Comparison of ENCODE assay signal across 13 cellular contexts in genomic region chr5:177520906-177521513, GRCh38. TPM values are rescaled to one million over a fixed set of nuclear protein-coding genes. Genes with fewer than 3 reads are reported as not detected.
DNase-seq lines count a peak whose midpoint lies in the region; ATAC-seq, FAIRE-seq and TF ChIP-seq lines count a peak whose summit lies in the region.
"Had no signal": no experiment of that assay in that cellular context is flagged by ENCODE, and none has a peak within 500 bp of the region (broad histone marks: within the 10 kb centered on the region; RNA-seq: fewer than 3 reads in every experiment).

No MANE protein-coding gene starts in this region.

- peaks cover 16% of the 10 kb centered on the region for H3K36me3 Mint-ChIP-seq in activated CD4-positive, alpha-beta memory T cell treated with anti-CD3 and anti-CD28 coated beads for 36 hours

- CTCF ChIA-PET in activated CD4-positive, alpha-beta memory T cell treated with anti-CD3 and anti-CD28 coated beads for 36 hours (lab: Charles Lee): interaction anchor here (1.0 to 1.5 kb wide), 3 partner anchors 20 to 212 kb away, joined by 4 to 5 read pairs (median 4); no protein-coding TSS in a partner anchor

- peaks cover 4% of the 10 kb centered on the region for H3K36me3 ChIP-seq in kidney epithelial cell (ENCODE audit: control insufficient read depth, insufficient read depth, low read length)

- ATAC-seq in GM18498 (IDR thresholded peaks at IDR 0.05; ENCODE audit: unreplicated experiment) (no peak), HG03432 (IDR thresholded peaks at IDR 0.05; ENCODE audit: unreplicated experiment) (no peak)

- H3K27me3 ChIP-seq in kidney epithelial cell (ENCODE audit: control insufficient read depth, insufficient read depth, low read length): no peaks in the 10 kb centered on the region
- H3K27me3 ChIP-seq: MG63, transverse colon had no signal

- no peak overlapping the region for H3K4me3 Mint-ChIP-seq in activated CD4-positive, alpha-beta memory T cell treated with anti-CD3 and anti-CD28 coated beads for 36 hours

- DNase-seq in AG10803 (ENCODE audit: low read depth) (no peak), kidney epithelial cell (ENCODE audit: low read depth) (no peak), activated gamma-delta T cell treated with Interleukin-2 at 50 U/mL for 16 hours (no peak), GM12891 (ENCODE audit: insufficient read length, low spot score) (no peak)
- DNase-seq in activated CD4-positive, alpha-beta memory T cell treated with anti-CD3 and anti-CD28 coated beads for 36 hours: no peak
- DNase-seq: effector CD8-positive, alpha-beta T cell; MG63; NCI-H524 treated with DMSO at 0.1 percent for 48 hours; SW 1271; transverse colon had no signal

- FAIRE-seq in GM12891 (lab: Jason Lieb, UNC): no peak

- TF ChIP-seq POLR2A in GM12891 (IDR thresholded peaks at IDR 0.05; ENCODE audit: low read depth, low read length): no peak

- peak; percentile 15 for TF ChIP-seq CTCF in AG10803 (conservative IDR thresholded peaks at IDR 0.05; ENCODE audit: low read length)
- peak; percentile 18; the same call in 1 of the 3 replicates for TF ChIP-seq CTCF in GM12872 (IDR thresholded peaks at IDR 0.05; ENCODE audit: insufficient read depth, low read depth, low read length)
- peak; percentile 17 for TF ChIP-seq CTCF in kidney epithelial cell (IDR thresholded peaks at IDR 0.05; ENCODE audit: insufficient read depth, low read length, poor library complexity, severe bottlenecking)

- peak overlapping the region; percentile 57 for H3K27ac Mint-ChIP-seq in activated CD4-positive, alpha-beta memory T cell treated with anti-CD3 and anti-CD28 coated beads for 36 hours

- intact Hi-C loops in activated CD4-positive, alpha-beta memory T cell treated with anti-CD3 and anti-CD28 coated beads for 36 hours (cut with micrococcal nuclease): no loop called here

- peaks cover 32% of the 10 kb centered on the region for H3K4me1 Mint-ChIP-seq in activated CD4-positive, alpha-beta memory T cell treated with anti-CD3 and anti-CD28 coated beads for 36 hours (ENCODE audit: low read depth)

- H3K9me3 Mint-ChIP-seq in activated CD4-positive, alpha-beta memory T cell treated with anti-CD3 and anti-CD28 coated beads for 36 hours: no peaks in the 10 kb centered on the region

- POLR2A ChIA-PET in activated CD4-positive, alpha-beta memory T cell treated with anti-CD3 and anti-CD28 coated beads for 36 hours (lab: Charles Lee): no interaction called here

- H3K4me3 ChIP-seq in AG10803 (ENCODE audit: low read length) (no peak overlapping the region), kidney epithelial cell (ENCODE audit: low read depth, low read length) (no peak overlapping the region)
- H3K4me3 ChIP-seq: MG63, transverse colon had no signal

- no peaks in the 10 kb centered on the region for H3K27me3 Mint-ChIP-seq in activated CD4-positive, alpha-beta memory T cell treated with anti-CD3 and anti-CD28 coated beads for 36 hours

TF ChIP-seq in GM12891, 5 proteins besides CTCF, POLR2A, EP300 and RAD21:
- TF ChIP-seq SPI1 (IDR thresholded peaks at IDR 0.05; ENCODE audit: low read depth, low read length) (no peak), PAX5 (IDR thresholded peaks at IDR 0.05; ENCODE audit: insufficient read depth, low read length, severe bottlenecking) (no peak), POLR2AphosphoS5 (IDR thresholded peaks at IDR 0.05; ENCODE audit: low read depth, low read length) (no peak), TAF1 (IDR thresholded peaks at IDR 0.05; ENCODE audit: low read depth, low read length) (no peak), POU2F2 (IDR thresholded peaks at IDR 0.05; ENCODE audit: low read depth, low read length) (no peak)

RNA-seq across cellular contexts. Expression of gene DDX41, which starts 4.2 kb away (rescaled TPM):
- total RNA-seq in activated CD4-positive, alpha-beta memory T cell treated with anti-CD3 and anti-CD28 coated beads for 36 hours: 100 to 1,000 TPM; 143 to 145 TPM
- 151 and 191 TPM in 2 replicates for total RNA-seq in kidney epithelial cell
- polyA plus RNA-seq in GM12891 (2012; ENCODE audit: low read depth, missing spikeins): 114 TPM

RNA-seq across cellular contexts. Expression of gene DOK3, which starts 11.4 kb away (rescaled TPM):
- total RNA-seq in activated CD4-positive, alpha-beta memory T cell treated with anti-CD3 and anti-CD28 coated beads for 36 hours: 1 to 10 TPM in 1 of 2 experiments, under 1 TPM in 1; 0.52 to 1.3 TPM
- 1.1 TPM in 2 replicates for total RNA-seq in kidney epithelial cell
- 73.2 TPM for polyA plus RNA-seq in GM12891 (2012; ENCODE audit: low read depth, missing spikeins)

RNA-seq across cellular contexts. Expression of gene PDLIM7, which starts 23.6 kb away (rescaled TPM):
- 10 to 100 TPM; 50.2 to 56.6 TPM for total RNA-seq in activated CD4-positive, alpha-beta memory T cell treated with anti-CD3 and anti-CD28 coated beads for 36 hours
- total RNA-seq in kidney epithelial cell: 467 and 551 TPM in 2 replicates
- 38.1 TPM for polyA plus RNA-seq in GM12891 (2012; ENCODE audit: low read depth, missing spikeins)

RNA-seq across cellular contexts. Expression of gene FAM193B, which starts 33.4 kb away (rescaled TPM):
- 10 to 100 TPM; 70.7 to 75.4 TPM for total RNA-seq in activated CD4-positive, alpha-beta memory T cell treated with anti-CD3 and anti-CD28 coated beads for 36 hours
- total RNA-seq in kidney epithelial cell: 21.9 and 29.5 TPM in 2 replicates
- 28.6 TPM for polyA plus RNA-seq in GM12891 (2012; ENCODE audit: low read depth, missing spikeins)

RNA-seq across cellular contexts. Expression of gene DBN1, which starts 47.6 kb away (rescaled TPM):
- 10 to 100 TPM; 12.1 to 15.9 TPM for total RNA-seq in activated CD4-positive, alpha-beta memory T cell treated with anti-CD3 and anti-CD28 coated beads for 36 hours
- total RNA-seq in kidney epithelial cell: 429 and 434 TPM in 2 replicates
- polyA plus RNA-seq in GM12891 (2012; ENCODE audit: low read depth, missing spikeins): 36.9 TPM
